Comparison of ENCODE assay signal across 1 cellular context in genomic region chr11:6234314-6235031, GRCh38.
A peak's percentile ranks its signal among the peaks of the same experiment; 100 is the strongest.
TF ChIP-seq lines count a peak whose summit lies in the region.

Gene FHIP1B, minus strand, starts transcription at chr11:6234636. Its CDS starts 10,120 bp downstream, at chr11:6224516.

TF ChIP-seq in HEK293, 187 proteins besides CTCF, POLR2A, EP300 and RAD21 (continued from another document):
- TF ChIP-seq, protein P1, sequence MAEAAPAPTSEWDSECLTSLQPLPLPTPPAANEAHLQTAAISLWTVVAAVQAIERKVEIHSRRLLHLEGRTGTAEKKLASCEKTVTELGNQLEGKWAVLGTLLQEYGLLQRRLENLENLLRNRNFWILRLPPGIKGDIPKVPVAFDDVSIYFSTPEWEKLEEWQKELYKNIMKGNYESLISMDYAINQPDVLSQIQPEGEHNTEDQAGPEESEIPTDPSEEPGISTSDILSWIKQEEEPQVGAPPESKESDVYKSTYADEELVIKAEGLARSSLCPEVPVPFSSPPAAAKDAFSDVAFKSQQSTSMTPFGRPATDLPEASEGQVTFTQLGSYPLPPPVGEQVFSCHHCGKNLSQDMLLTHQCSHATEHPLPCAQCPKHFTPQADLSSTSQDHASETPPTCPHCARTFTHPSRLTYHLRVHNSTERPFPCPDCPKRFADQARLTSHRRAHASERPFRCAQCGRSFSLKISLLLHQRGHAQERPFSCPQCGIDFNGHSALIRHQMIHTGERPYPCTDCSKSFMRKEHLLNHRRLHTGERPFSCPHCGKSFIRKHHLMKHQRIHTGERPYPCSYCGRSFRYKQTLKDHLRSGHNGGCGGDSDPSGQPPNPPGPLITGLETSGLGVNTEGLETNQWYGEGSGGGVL (tag by site-specific recombination; IDR thresholded peaks at IDR 0.05), result peak; percentile 6; the same call in 1 of the 2 replicates
- TF ChIP-seq WT1 (tag by site-specific recombination; IDR thresholded peaks at IDR 0.05) (peak; percentile 41; the same call in 1 of the 2 replicates), ZNF274 (IDR thresholded peaks at IDR 0.05; ENCODE audit: low read length) (no peak), ZNF274 (tag by site-specific recombination; IDR thresholded peaks at IDR 0.05; ENCODE audit: borderline replicate concordance) (no peak), ZNF488 (tag by site-specific recombination; IDR thresholded peaks at IDR 0.05) (no peak), ZBTB6 (tag by site-specific recombination; IDR thresholded peaks at IDR 0.05) (peak; percentile 15; the same call in 1 of the 2 replicates), ZNF639 (tag by site-specific recombination; IDR thresholded peaks at IDR 0.05) (0 out of 2 replicates have a peak, but pooled peaks have one; percentile 42), ZNF776 (tag by site-specific recombination; IDR thresholded peaks at IDR 0.05; ENCODE audit: borderline replicate concordance) (no peak), ZXDB (tag by site-specific recombination; IDR thresholded peaks at IDR 0.05) (peak; percentile 53), ZNF10 (tag by site-specific recombination; IDR thresholded peaks at IDR 0.05) (0 out of 2 replicates have a peak, but pooled peaks have one; percentile 9), ZNF792 (tag by site-specific recombination; IDR thresholded peaks at IDR 0.05) (0 out of 2 replicates have a peak, but pooled peaks have one; percentile 32), SP3 (tag by site-specific recombination; IDR thresholded peaks at IDR 0.05) (peak; percentile 94; the same call in 1 of the 2 replicates), ZNF2 (tag by site-specific recombination; IDR thresholded peaks at IDR 0.05) (peak; percentile 46; the same call in 1 of the 2 replicates), ZNF571 (tag by site-specific recombination; IDR thresholded peaks at IDR 0.05) (no peak), REPIN1 (tag by site-specific recombination; IDR thresholded peaks at IDR 0.05; ENCODE audit: low read depth) (peak; percentile 59; the same call in 1 of the 2 replicates), SCRT2 (tag by site-specific recombination; IDR thresholded peaks at IDR 0.05) (peak; percentile 60), ZNF692 (tag by site-specific recombination; IDR thresholded peaks at IDR 0.05) (0 out of 2 replicates have a peak, but pooled peaks have one; percentile 35), KLF7 (tag by site-specific recombination; IDR thresholded peaks at IDR 0.05; ENCODE audit: borderline replicate concordance) (peak; percentile 69; the same call in 1 of the 2 replicates), KLF8 (tag by site-specific recombination; IDR thresholded peaks at IDR 0.05) (peak; percentile 65), YY2 (tag by site-specific recombination; IDR thresholded peaks at IDR 0.05) (peak; percentile 75), ZNF555 (tag by site-specific recombination; conservative IDR thresholded peaks at IDR 0.05) (no peak), ZNF112 (tag by site-specific recombination; IDR thresholded peaks at IDR 0.05) (no peak)
- TF ChIP-seq, protein P2, sequence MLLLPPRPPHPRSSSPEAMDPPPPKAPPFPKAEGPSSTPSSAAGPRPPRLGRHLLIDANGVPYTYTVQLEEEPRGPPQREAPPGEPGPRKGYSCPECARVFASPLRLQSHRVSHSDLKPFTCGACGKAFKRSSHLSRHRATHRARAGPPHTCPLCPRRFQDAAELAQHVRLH (tag by site-specific recombination; IDR thresholded peaks at IDR 0.05), result peak; percentile 47; the same call in 1 of the 2 replicates
- TF ChIP-seq, protein P3, sequence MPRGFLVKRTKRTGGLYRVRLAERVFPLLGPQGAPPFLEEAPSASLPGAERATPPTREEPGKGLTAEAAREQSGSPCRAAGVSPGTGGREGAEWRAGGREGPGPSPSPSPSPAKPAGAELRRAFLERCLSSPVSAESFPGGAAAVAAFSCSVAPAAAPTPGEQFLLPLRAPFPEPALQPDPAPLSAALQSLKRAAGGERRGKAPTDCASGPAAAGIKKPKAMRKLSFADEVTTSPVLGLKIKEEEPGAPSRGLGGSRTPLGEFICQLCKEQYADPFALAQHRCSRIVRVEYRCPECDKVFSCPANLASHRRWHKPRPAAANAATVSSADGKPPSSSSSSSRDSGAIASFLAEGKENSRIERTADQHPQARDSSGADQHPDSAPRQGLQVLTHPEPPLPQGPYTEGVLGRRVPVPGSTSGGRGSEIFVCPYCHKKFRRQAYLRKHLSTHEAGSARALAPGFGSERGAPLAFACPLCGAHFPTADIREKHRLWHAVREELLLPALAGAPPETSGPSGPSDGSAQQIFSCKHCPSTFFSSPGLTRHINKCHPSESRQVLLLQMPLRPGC (tag by site-specific recombination; IDR thresholded peaks at IDR 0.05), result 0 out of 2 replicates have a peak, but pooled peaks have one; percentile 35
- TF ChIP-seq, protein P4, sequence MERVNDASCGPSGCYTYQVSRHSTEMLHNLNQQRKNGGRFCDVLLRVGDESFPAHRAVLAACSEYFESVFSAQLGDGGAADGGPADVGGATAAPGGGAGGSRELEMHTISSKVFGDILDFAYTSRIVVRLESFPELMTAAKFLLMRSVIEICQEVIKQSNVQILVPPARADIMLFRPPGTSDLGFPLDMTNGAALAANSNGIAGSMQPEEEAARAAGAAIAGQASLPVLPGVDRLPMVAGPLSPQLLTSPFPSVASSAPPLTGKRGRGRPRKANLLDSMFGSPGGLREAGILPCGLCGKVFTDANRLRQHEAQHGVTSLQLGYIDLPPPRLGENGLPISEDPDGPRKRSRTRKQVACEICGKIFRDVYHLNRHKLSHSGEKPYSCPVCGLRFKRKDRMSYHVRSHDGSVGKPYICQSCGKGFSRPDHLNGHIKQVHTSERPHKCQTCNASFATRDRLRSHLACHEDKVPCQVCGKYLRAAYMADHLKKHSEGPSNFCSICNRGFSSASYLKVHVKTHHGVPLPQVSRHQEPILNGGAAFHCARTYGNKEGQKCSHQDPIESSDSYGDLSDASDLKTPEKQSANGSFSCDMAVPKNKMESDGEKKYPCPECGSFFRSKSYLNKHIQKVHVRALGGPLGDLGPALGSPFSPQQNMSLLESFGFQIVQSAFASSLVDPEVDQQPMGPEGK (tag by site-specific recombination; IDR thresholded peaks at IDR 0.05), result 0 out of 2 replicates have a peak, but pooled peaks have one; percentile 42
TF ChIP-seq in HEK293: peak in this region for 35.
